Comparison of ENCODE assay signal across 1 cellular context in genomic region chr20:36605309-36606170, GRCh38.
TF ChIP-seq lines count a peak whose summit lies in the region.

A gene with protein sequence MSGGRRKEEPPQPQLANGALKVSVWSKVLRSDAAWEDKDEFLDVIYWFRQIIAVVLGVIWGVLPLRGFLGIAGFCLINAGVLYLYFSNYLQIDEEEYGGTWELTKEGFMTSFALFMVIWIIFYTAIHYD (plus strand): TSS chr20:36605779. CDS start chr20:36605952, 173 bp downstream.

TF ChIP-seq in HepG2, 621 proteins besides CTCF, POLR2A, EP300 and RAD21 (continued from another document and continues in another):
- TF ChIP-seq ATF4 (CRISPR knock-in tag; IDR thresholded peaks at IDR 0.05) (peak in 1 of 2 experiments; percentile 67; a peak in 2 of 4 replicates), GATAD1 (CRISPR knock-in tag; IDR thresholded peaks at IDR 0.05) (peak; percentile 98), DDIT3 (CRISPR knock-in tag; IDR thresholded peaks at IDR 0.05) (no peak), HES4 (CRISPR knock-in tag; IDR thresholded peaks at IDR 0.05; ENCODE audit: borderline replicate concordance) (peak; percentile 50), KLF9 (CRISPR knock-in tag; IDR thresholded peaks at IDR 0.05; ENCODE audit: low read depth) (0 out of 2 replicates have a peak, but pooled peaks have one; percentile 70), MAZ (IDR thresholded peaks at IDR 0.05; ENCODE audit: borderline replicate concordance, low read depth, low read length) (peak; percentile 94), MAZ (CRISPR knock-in tag; IDR thresholded peaks at IDR 0.05; ENCODE audit: low read depth) (peak; percentile 98), HOXA5 (CRISPR knock-in tag; IDR thresholded peaks at IDR 0.05) (peak; percentile 98), ZNF850 (CRISPR knock-in tag; conservative IDR thresholded peaks at IDR 0.05) (peak; percentile 98), NCOA5 (CRISPR knock-in tag; IDR thresholded peaks at IDR 0.05) (no peak), ZNF816 (CRISPR knock-in tag; IDR thresholded peaks at IDR 0.05; ENCODE audit: borderline replicate concordance) (peak; percentile 99), RAD51 (IDR thresholded peaks at IDR 0.05; ENCODE audit: borderline replicate concordance) (no peak), HOXD1 (CRISPR knock-in tag; IDR thresholded peaks at IDR 0.05) (peak; percentile 88), NFAT5 (CRISPR knock-in tag; IDR thresholded peaks at IDR 0.05) (no peak; the same call in none of the 2 replicates), JDP2 (CRISPR knock-in tag; IDR thresholded peaks at IDR 0.05; ENCODE audit: borderline replicate concordance) (no peak), MEIS2 (CRISPR knock-in tag; IDR thresholded peaks at IDR 0.05) (peak; percentile 93), ARID5B (CRISPR knock-in tag; IDR thresholded peaks at IDR 0.05) (peak; percentile 88), ARNT2 (CRISPR knock-in tag; IDR thresholded peaks at IDR 0.05; ENCODE audit: low read depth) (peak; percentile 98), SMAD1 (CRISPR knock-in tag; IDR thresholded peaks at IDR 0.05; ENCODE audit: borderline replicate concordance, low read depth) (peak; percentile 100), CAMTA2 (CRISPR knock-in tag; IDR thresholded peaks at IDR 0.05; ENCODE audit: borderline replicate concordance) (peak; percentile 96), ZBTB25 (CRISPR knock-in tag; IDR thresholded peaks at IDR 0.05) (peak; percentile 99), HNRNPUL1 (IDR thresholded peaks at IDR 0.05; ENCODE audit: low read depth, low read length) (peak; percentile 66; the same call in 1 of the 2 replicates), ARID3A (IDR thresholded peaks at IDR 0.05; ENCODE audit: low read depth, low read length) (peak; percentile 85), SRSF9 (IDR thresholded peaks at IDR 0.05; ENCODE audit: borderline replicate concordance, insufficient read depth, low read depth, low read length, poor library complexity, severe bottlenecking) (no peak), POLR2AphosphoS2 (IDR thresholded peaks at IDR 0.05; ENCODE audit: low read depth, low read length) (peak; percentile 92; the same call in 1 of the 2 replicates), MYNN (CRISPR knock-in tag; IDR thresholded peaks at IDR 0.05; ENCODE audit: low read depth) (peak; percentile 97), RBM22 (optimal IDR thresholded peaks at IDR 0.05; ENCODE audit: low read length) (no peak), TEAD2 (CRISPR knock-in tag; IDR thresholded peaks at IDR 0.05) (0 out of 2 replicates have a peak, but pooled peaks have one; percentile 37), ZNF496 (CRISPR knock-in tag; IDR thresholded peaks at IDR 0.05; ENCODE audit: insufficient replicate concordance) (no peak), GMEB1 (CRISPR knock-in tag; IDR thresholded peaks at IDR 0.05; ENCODE audit: borderline replicate concordance) (peak; percentile 99), NBN (conservative IDR thresholded peaks at IDR 0.05) (no peak), BCLAF1 (IDR thresholded peaks at IDR 0.05) (no peak), GATAD2A (CRISPR knock-in tag; IDR thresholded peaks at IDR 0.05) (peak; percentile 89), ZNF335 (CRISPR knock-in tag; IDR thresholded peaks at IDR 0.05) (peak; percentile 89), ZNF556 (CRISPR knock-in tag; IDR thresholded peaks at IDR 0.05; ENCODE audit: borderline replicate concordance) (peak; percentile 94)
- TF ChIP-seq, protein P1, sequence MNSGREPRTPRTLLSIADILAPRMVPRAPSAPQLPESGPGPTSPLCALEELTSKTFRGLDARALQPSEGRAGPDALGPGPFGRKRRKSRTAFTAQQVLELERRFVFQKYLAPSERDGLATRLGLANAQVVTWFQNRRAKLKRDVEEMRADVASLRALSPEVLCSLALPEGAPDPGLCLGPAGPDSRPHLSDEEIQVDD (CRISPR knock-in tag; IDR thresholded peaks at IDR 0.05; ENCODE audit: borderline replicate concordance): peak; percentile 44; the same call in 1 of the 2 replicates
- TF ChIP-seq, protein P2, sequence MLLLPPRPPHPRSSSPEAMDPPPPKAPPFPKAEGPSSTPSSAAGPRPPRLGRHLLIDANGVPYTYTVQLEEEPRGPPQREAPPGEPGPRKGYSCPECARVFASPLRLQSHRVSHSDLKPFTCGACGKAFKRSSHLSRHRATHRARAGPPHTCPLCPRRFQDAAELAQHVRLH (CRISPR knock-in tag; IDR thresholded peaks at IDR 0.05; ENCODE audit: borderline replicate concordance, low read depth): peak; percentile 100
- TF ChIP-seq, protein P3, sequence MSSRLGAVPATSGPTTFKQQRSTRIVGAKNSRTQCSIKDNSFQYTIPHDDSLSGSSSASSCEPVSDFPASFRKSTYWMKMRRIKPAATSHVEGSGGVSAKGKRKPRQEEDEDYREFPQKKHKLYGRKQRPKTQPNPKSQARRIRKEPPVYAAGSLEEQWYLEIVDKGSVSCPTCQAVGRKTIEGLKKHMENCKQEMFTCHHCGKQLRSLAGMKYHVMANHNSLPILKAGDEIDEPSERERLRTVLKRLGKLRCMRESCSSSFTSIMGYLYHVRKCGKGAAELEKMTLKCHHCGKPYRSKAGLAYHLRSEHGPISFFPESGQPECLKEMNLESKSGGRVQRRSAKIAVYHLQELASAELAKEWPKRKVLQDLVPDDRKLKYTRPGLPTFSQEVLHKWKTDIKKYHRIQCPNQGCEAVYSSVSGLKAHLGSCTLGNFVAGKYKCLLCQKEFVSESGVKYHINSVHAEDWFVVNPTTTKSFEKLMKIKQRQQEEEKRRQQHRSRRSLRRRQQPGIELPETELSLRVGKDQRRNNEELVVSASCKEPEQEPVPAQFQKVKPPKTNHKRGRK (CRISPR knock-in tag; IDR thresholded peaks at IDR 0.05): peak; percentile 68; the same call in 1 of the 2 replicates
